ENCODE assay signal across 12 cellular contexts in the genomic region with DNA sequence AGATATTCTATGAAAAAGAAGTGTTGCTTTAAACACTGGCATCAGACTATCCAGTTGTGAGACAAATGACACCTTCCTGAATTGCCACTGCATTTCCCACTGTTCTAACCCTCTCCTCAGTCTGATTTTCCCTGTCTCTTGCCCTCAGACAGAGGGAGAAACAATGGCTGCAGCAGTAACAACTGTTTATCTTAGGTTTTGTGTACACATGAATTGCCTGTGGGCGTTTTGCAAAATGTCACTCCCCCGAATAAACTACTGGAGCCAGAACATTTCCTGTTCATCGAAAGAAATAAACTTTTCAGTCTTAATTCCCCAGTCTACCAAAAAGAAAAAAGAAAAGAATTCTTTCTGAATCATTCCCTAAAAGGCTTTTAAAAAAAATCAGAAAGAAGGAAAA.
DNase-seq lines count a peak whose midpoint lies in the region; FAIRE-seq and TF ChIP-seq lines count a peak whose summit lies in the region.
"Had no signal": no experiment of that assay in that cellular context is flagged by ENCODE, and none has a peak within 500 bp of the region (broad histone marks: within the 10 kb centered on the region; RNA-seq: fewer than 3 reads in every experiment).

No MANE protein-coding gene starts in this region.

- TF ChIP-seq CTCF in tibial artery (IDR thresholded peaks at IDR 0.05), result no peak

- H3K36me3 ChIP-seq in SK-N-MC (ENCODE audit: insufficient read depth, low read length), result no peaks in the 10 kb centered on the region
- H3K36me3 ChIP-seq in tibial artery, result no peaks in the 10 kb centered on the region

- no peaks in the 10 kb centered on the region for H3K9me3 ChIP-seq in SK-N-MC (ENCODE audit: low read depth, low read length)
- no peaks in the 10 kb centered on the region for H3K9me3 ChIP-seq in tibial artery

- H3K9ac ChIP-seq in SK-N-MC (ENCODE audit: insufficient read length), result peak overlapping the region; percentile 15

- intact Hi-C loops in tibial artery (cut with DNase I; ENCODE audit: low total_unique reads), result no loop called here

- H3K4me1 ChIP-seq in tibial artery, result peaks cover 0 to 57% (median under 1%) of the 10 kb centered on the region in 4 donors

- H3K27ac ChIP-seq in SK-N-MC (peak overlapping the region; percentile 83; the same call in 1 of the 2 replicates), tibial artery (peak overlapping the region; percentile 18 to 20)

- no peaks in the 10 kb centered on the region for H3K27me3 ChIP-seq in tibial artery

- no peak for FAIRE-seq in GM12892 (lab: Jason Lieb, UNC)
- FAIRE-seq: GM19239, kidney had no signal

- peak; percentile 81 for DNase-seq in NCI-H510A treated with DMSO at 0.1 percent for 48 hours (lab: John Stamatoyannopoulos, UW)
- DNase-seq in NCI-H510A (lab: John Stamatoyannopoulos, UW), result no peak
- no peak for DNase-seq in SK-N-MC (ENCODE audit: low read depth, low spot score)
- peak; percentile 61 for DNase-seq in left kidney (ENCODE audit: low read depth, low spot score)
- DNase-seq in tibial artery, result no peak
- no peak for DNase-seq in GM12892 (ENCODE audit: insufficient read length)
- no peak for DNase-seq in stimulated activated CD4-positive, alpha-beta T cell treated with anti-CD3 and anti-CD28 coated beads, Interleukin-15, amount 100 ng/mL, for 24 hours
- DNase-seq in 8988T, result no peak
- DNase-seq: ACHN; activated naive CD4-positive, alpha-beta T cell; kidney had no signal

- TF ChIP-seq POLR2A in GM12892 (IDR thresholded peaks at IDR 0.05; ENCODE audit: low read depth, low read length), result no peak

- peak overlapping the region; percentile 45 for H3K4me3 ChIP-seq in SK-N-MC
- H3K4me3 ChIP-seq in tibial artery, result no peak overlapping the region

Comparison
In these comparisons a context has a peak if more than half of its experiments do, and no peak if none do; other contexts are left out.
1. DNase-seq: peak in NCI-H510A treated with DMSO at 0.1 percent for 48 hours (single experiment) and left kidney (single experiment); none in NCI-H510A (single experiment), SK-N-MC (single experiment), tibial artery (0 of 2), GM12892 (single experiment), stimulated activated CD4-positive, alpha-beta T cell treated with anti-CD3 and anti-CD28 coated beads, Interleukin-15, amount 100 ng/mL, for 24 hours (single experiment) and 8988T (single experiment).